In the genomic region with DNA sequence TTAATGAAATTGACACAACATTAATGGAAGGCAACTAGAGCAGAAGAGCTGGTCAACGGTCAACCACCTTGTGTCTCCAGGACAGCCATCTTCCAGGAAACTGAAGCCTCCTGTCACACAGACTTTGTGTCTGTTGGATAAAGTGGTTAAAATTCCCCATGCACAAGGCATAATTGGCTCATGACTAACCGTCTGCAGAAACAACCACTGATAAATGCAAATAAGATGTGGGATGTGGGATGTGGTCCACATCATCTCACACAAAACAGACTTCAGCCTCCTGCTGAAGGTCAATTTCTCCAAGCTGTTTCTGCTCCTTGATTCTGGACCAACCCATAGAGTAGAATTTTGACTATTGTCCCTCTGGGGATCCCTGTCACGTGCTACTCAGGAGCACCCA, we compare ENCODE assay signal across 23 cellular contexts.
"Had no signal": no experiment of that assay in that cellular context is flagged by ENCODE, and none has a peak within 500 bp of the region (broad histone marks: within the 10 kb centered on the region; RNA-seq: fewer than 3 reads in every experiment).

No MANE protein-coding gene starts in this region.

- H3K36me3 Mint-ChIP-seq: activated naive CD4-positive, alpha-beta T cell treated with anti-CD3 and anti-CD28 coated beads, Interleukin-2, amount 10 ng/mL, durations not matched to agents 7 days and 5 days; brain; naive thymus-derived CD8-positive, alpha-beta T cell had no signal

- H3K27me3 ChIP-seq: colonic mucosa, left lung, right atrium auricular region, transverse colon had no signal

- ATAC-seq: left lung; mucosa of descending colon; naive thymus-derived CD8-positive, alpha-beta T cell; stimulated activated naive CD8-positive, alpha-beta T cell treated with anti-CD3 and anti-CD28 coated beads, Interleukin-15, Interleukin-2, amounts not matched to agents 100 U/mL and 50 U/mL, for 24 hours had no signal

- H3K27ac Mint-ChIP-seq: activated naive CD4-positive, alpha-beta T cell treated with anti-CD3 and anti-CD28 coated beads, Interleukin-2, amount 10 ng/mL, durations not matched to agents 7 days and 5 days; brain; naive thymus-derived CD8-positive, alpha-beta T cell had no signal

- H3K4me1 Mint-ChIP-seq: activated naive CD4-positive, alpha-beta T cell treated with anti-CD3 and anti-CD28 coated beads, Interleukin-2, amount 10 ng/mL, durations not matched to agents 7 days and 5 days; naive thymus-derived CD8-positive, alpha-beta T cell had no signal

- H3K4me3 ChIP-seq: colonic mucosa, left lung, mucosa of descending colon, right atrium auricular region, transverse colon had no signal

- DNase-seq: activated CD4-positive, CD25-positive, alpha-beta regulatory T cell treated with anti-CD3 and anti-CD28 coated beads, Interleukin-2, amount 50 U/mL, for 72 hours; activated naive CD4-positive, alpha-beta T cell treated with anti-CD3 and anti-CD28 coated beads, Interleukin-2, amount 10 ng/mL, durations not matched to agents 7 days and 5 days; activated T-cell treated with anti-CD3 and anti-CD28 coated beads for 4 hours; central memory CD4-positive, alpha-beta T cell; colonic mucosa; glutamatergic neuron; hypothalamus; kidney; left lung; mammary epithelial cell; mucosa of descending colon; naive thymus-derived CD8-positive, alpha-beta T cell; posterior cingulate gyrus; small intestine; stimulated activated CD4-positive, alpha-beta T cell treated with anti-CD3 and anti-CD28 coated beads, Interleukin-4, amount 100 ng/mL, for 4 hours; stimulated activated CD8-positive, alpha-beta memory T cell treated with anti-CD3 and anti-CD28 coated beads, Interleukin-4, amount 100 ng/mL, for 48 hours; stimulated activated naive CD8-positive, alpha-beta T cell treated with anti-CD3 and anti-CD28 coated beads, Interleukin-15, Interleukin-2, amounts not matched to agents 100 U/mL and 50 U/mL, for 24 hours; T-helper 9 cell; transverse colon had no signal

- FAIRE-seq: endometrium, kidney, small intestine had no signal

- H3K4me1 ChIP-seq: colonic mucosa, left lung, right atrium auricular region, transverse colon had no signal

- H3K36me3 ChIP-seq: colonic mucosa, left lung, neutrophil, right atrium auricular region, transverse colon had no signal

- H3K9me3 Mint-ChIP-seq: activated naive CD4-positive, alpha-beta T cell treated with anti-CD3 and anti-CD28 coated beads, Interleukin-2, amount 10 ng/mL, durations not matched to agents 7 days and 5 days had no signal

- H3K9me3 ChIP-seq: colonic mucosa, left lung, mucosa of descending colon, neutrophil, right atrium auricular region, transverse colon had no signal

- H3K4me3 Mint-ChIP-seq: activated naive CD4-positive, alpha-beta T cell treated with anti-CD3 and anti-CD28 coated beads, Interleukin-2, amount 10 ng/mL, durations not matched to agents 7 days and 5 days; brain; naive thymus-derived CD8-positive, alpha-beta T cell had no signal

- H3K27ac ChIP-seq: colonic mucosa, left lung, neutrophil, right atrium auricular region, transverse colon had no signal
